Comparison of ENCODE assay signal across 18 cellular contexts in genomic region chr10:109393425-109393824, GRCh38.
DNase-seq lines count a peak whose midpoint lies in the region; ATAC-seq, FAIRE-seq and TF ChIP-seq lines count a peak whose summit lies in the region.
"Had no signal": no experiment of that assay in that cellular context is flagged by ENCODE, and none has a peak within 500 bp of the region (broad histone marks: within the 10 kb centered on the region; RNA-seq: fewer than 3 reads in every experiment).

No MANE protein-coding gene starts in this region.

- no peaks in the 10 kb centered on the region for H3K79me1 ChIP-seq in H1 (ENCODE audit: low read depth, low read length)

- H2BK120ac ChIP-seq in H1 (replicated peaks; ENCODE audit: low read depth, low read length): no peak overlapping the region

- no peak overlapping the region for H4K5ac ChIP-seq in H1 (ENCODE audit: insufficient read length, low read depth, low read length)

- POLR2A ChIA-PET in H1 (lab: Charles Lee; ENCODE audit: partially characterized antibody): interaction anchor here (1.4 kb wide), 1 partner anchor 9 kb away, joined by 5 read pairs; no protein-coding TSS in a partner anchor

- no peaks in the 10 kb centered on the region; a peak in 1 of 7 replicates for H3K27me3 ChIP-seq in H1 (replicated peaks in 1 of 4; ENCODE audit: control insufficient read depth in 3 of 4, extremely low read depth in 1 of 4, insufficient read depth in 3 of 4, low read length in 3 of 4)
- H3K27me3 ChIP-seq: BE2C, SJSA1 had no signal

- no peaks in the 10 kb centered on the region for H3K79me2 ChIP-seq in H1 (ENCODE audit: control insufficient read depth in 1 of 2, insufficient read depth in 2 of 2, low read length in 2 of 2)

- peak overlapping the region; percentile 13; the same call in 1 of the 2 replicates for H3K18ac ChIP-seq in H1 (ENCODE audit: extremely low read depth, low read length)

- FAIRE-seq in H1 (lab: Jason Lieb, UNC): peak; percentile 24
- FAIRE-seq: H54 had no signal

- H3K23me2 ChIP-seq in H1 (ENCODE audit: low read depth, low read length): no peaks in the 10 kb centered on the region; the same call in 1 of the 2 replicates

- no peak; a peak in 1 of 3 replicates for TF ChIP-seq EP300 in H1 (IDR thresholded peaks at IDR 0.05; ENCODE audit: borderline replicate concordance in 1 of 2, low read depth in 2 of 2, low read length in 2 of 2)

- no peak overlapping the region for H3K4ac ChIP-seq in H1 (replicated peaks; ENCODE audit: insufficient read length, low read depth, low read length)

- ATAC-seq in GM21723 (IDR thresholded peaks at IDR 0.05; ENCODE audit: unreplicated experiment) (no peak), GM21737 (IDR thresholded peaks at IDR 0.05; ENCODE audit: unreplicated experiment) (no peak), GM21786 (IDR thresholded peaks at IDR 0.05; ENCODE audit: unreplicated experiment) (no peak)

- whole genome bisulfite sequencing in H1 (ENCODE audit: extremely low coverage in 1 of 2, insufficient coverage in 1 of 2, insufficient read length in 1 of 2, insufficient replicate concordance in 2 of 2, low coverage in 1 of 2, low lambda C conversion rate in 2 of 2, missing lambda C conversion rate in 1 of 2), 2 experiments: 70% methylated on average over 3 of the region's 3 CpGs; no CpG with 5 or more reads in 1 of the 2 experiments

- no peak overlapping the region for H3K14ac ChIP-seq in H1 (ENCODE audit: insufficient read length)

- H3K4me1 ChIP-seq in H1 (replicated peaks in 1 of 4; ENCODE audit: control insufficient read depth in 3 of 4, insufficient read depth in 4 of 4, low read length in 3 of 4): peaks cover 5 to 10% (median 7%) of the 10 kb centered on the region in 4 experiments; a peak in 6 of 7 replicates
- H3K4me1 ChIP-seq: BE2C, SJSA1 had no signal

- H3K4me2 ChIP-seq in H1 (ENCODE audit: insufficient read depth in 1 of 2, low read depth in 2 of 2, low read length in 2 of 2): peak overlapping the region; percentile 41 to 52; a peak in 3 of 4 replicates
- H3K4me2 ChIP-seq: PC-9 had no signal

- no peak for TF ChIP-seq RAD21 in H1 (IDR thresholded peaks at IDR 0.05 in 1 of 2, conservative IDR thresholded peaks at IDR 0.05 in 1 of 2; ENCODE audit: low read depth in 2 of 2, low read length in 2 of 2)

- no peaks in the 10 kb centered on the region for H4K20me1 ChIP-seq in H1 (replicated peaks in 1 of 2; ENCODE audit: control insufficient read depth in 1 of 2, insufficient read depth in 2 of 2, low read length in 2 of 2)

- CTCF ChIA-PET in H1 (lab: Charles Lee; ENCODE audit: partially characterized antibody): interaction anchor here (0.6 to 1.4 kb wide), 5 partner anchors 10 to 587 kb away, joined by 3 to 4 read pairs (median 3); no protein-coding TSS in a partner anchor

- DNase-seq in NCI-H69 (lab: John Stamatoyannopoulos, UW) (peak; percentile 0), H1 (ENCODE audit: low read depth in 1 of 2, low spot score in 2 of 2) (peak; percentile 15 to 50), islet precursor cell (peak; percentile 75), GM10266 (ENCODE audit: extremely low spot score) (no peak)
- DNase-seq: BE2C; Calu3; CD4-positive, alpha-beta T cell; DMS53; NCI-H187 treated with DMSO at 0.1 percent for 48 hours; NCI-H345; NCI-H748 treated with DMSO at 0.1 percent for 48 hours; PC-9; SW 1271 had no signal

- no peak overlapping the region for H4K8ac ChIP-seq in H1 (ENCODE audit: extremely low read depth, insufficient read depth, low read length)

- 0 out of 2 replicates have a peak overlapping the region, but pooled peaks have one; percentile 46 for H2BK15ac ChIP-seq in H1 (ENCODE audit: low read length)

- no peak overlapping the region for H2AK5ac ChIP-seq in H1 (ENCODE audit: low read depth, low read length)

- H2AFZ ChIP-seq in H1 (ENCODE audit: low read length): peak overlapping the region; percentile 40; the same call in 1 of the 2 replicates
- H2AFZ ChIP-seq: PC-9 had no signal

- H3K9ac ChIP-seq in H1 (replicated peaks in 1 of 4; ENCODE audit: extremely low read depth in 1 of 4, low read depth in 3 of 4, low read length in 3 of 4): no peak overlapping the region

- H2BK20ac ChIP-seq in H1 (ENCODE audit: low read length): peak overlapping the region; percentile 61; the same call in 1 of the 2 replicates

- no peak overlapping the region for H3K56ac ChIP-seq in H1 (replicated peaks; ENCODE audit: insufficient read length, low read depth, low read length)

- TF ChIP-seq POLR2A in H1 (IDR thresholded peaks at IDR 0.05; ENCODE audit: control extremely low read depth in 1 of 2, low read depth in 2 of 2, low read length in 2 of 2): no peak

- no peak overlapping the region for H3K27ac ChIP-seq in H1 (ENCODE audit: low read depth, low read length)
- H3K27ac ChIP-seq: PC-9, SJSA1 had no signal

- H3K9me3 ChIP-seq in H1 (ENCODE audit: insufficient read depth in 2 of 2, low read depth in 1 of 2, low read length in 1 of 2): no peaks in the 10 kb centered on the region
- H3K9me3 ChIP-seq: BE2C had no signal

- no peak overlapping the region for H2BK12ac ChIP-seq in H1 (ENCODE audit: low read depth, low read length)

- no peak overlapping the region for H4K91ac ChIP-seq in H1 (replicated peaks; ENCODE audit: insufficient read length, low read length)

- no peaks in the 10 kb centered on the region for H3K36me3 ChIP-seq in H1 (ENCODE audit: control insufficient read depth in 2 of 4, insufficient read depth in 4 of 4, low read length in 3 of 4)
- H3K36me3 ChIP-seq: BE2C, SJSA1 had no signal

- no peak overlapping the region for H3K23ac ChIP-seq in H1 (ENCODE audit: insufficient read length)

- peak overlapping the region; percentile 47; the same call in 1 of the 2 replicates for H2BK5ac ChIP-seq in H1 (ENCODE audit: low read depth, low read length)

- peak overlapping the region in 1 of 4 experiments; percentile 26; a peak in 1 of 8 replicates for H3K4me3 ChIP-seq in H1 (ENCODE audit: extremely low read depth in 1 of 4, insufficient read depth in 2 of 4, low read depth in 3 of 4, low read length in 4 of 4)
- H3K4me3 ChIP-seq: PC-9, SJSA1 had no signal

- TF ChIP-seq CTCF in H1 (IDR thresholded peaks at IDR 0.05; ENCODE audit: control extremely low read depth in 1 of 3, insufficient read depth in 1 of 3, low read depth in 1 of 3, low read length in 3 of 3) (no peak), GM10266 (IDR thresholded peaks at IDR 0.05; ENCODE audit: control insufficient read depth, insufficient read depth, low read depth, missing control alignments) (no peak)

TF ChIP-seq in H1, 55 proteins besides CTCF, POLR2A, EP300 and RAD21:
- TF ChIP-seq HDAC2 (IDR thresholded peaks at IDR 0.05; ENCODE audit: borderline replicate concordance in 1 of 2, low read depth in 2 of 2, low read length in 2 of 2) (peak; percentile 71 to 80; a peak in 2 of 4 replicates), POU5F1 (IDR thresholded peaks at IDR 0.05; ENCODE audit: low read depth, low read length) (no peak), JUND (IDR thresholded peaks at IDR 0.05; ENCODE audit: low read length) (no peak), RFX5 (IDR thresholded peaks at IDR 0.05; ENCODE audit: borderline replicate concordance, low read depth, low read length) (no peak), ASH2L (IDR thresholded peaks at IDR 0.05; ENCODE audit: low read length) (no peak), FOSL1 (IDR thresholded peaks at IDR 0.05; ENCODE audit: insufficient read depth, low read depth, low read length) (no peak), JUN (IDR thresholded peaks at IDR 0.05; ENCODE audit: low read depth, low read length) (no peak), TAF1 (IDR thresholded peaks at IDR 0.05; ENCODE audit: low read depth, low read length) (no peak), CREB1 (IDR thresholded peaks at IDR 0.05) (no peak), SIX5 (IDR thresholded peaks at IDR 0.05; ENCODE audit: low read depth, low read length) (no peak), CEBPB (IDR thresholded peaks at IDR 0.05; ENCODE audit: low read depth, low read length) (no peak), EGR1 (IDR thresholded peaks at IDR 0.05; ENCODE audit: borderline replicate concordance, low read depth, low read length) (no peak), EZH2 (IDR thresholded peaks at IDR 0.05; ENCODE audit: low read depth, low read length, severe bottlenecking) (no peak), PHF8 (conservative IDR thresholded peaks at IDR 0.05; ENCODE audit: low read depth, low read length) (no peak), SIN3A (conservative IDR thresholded peaks at IDR 0.05 in 1 of 2, IDR thresholded peaks at IDR 0.05 in 1 of 2; ENCODE audit: low read depth in 1 of 2, low read length in 2 of 2) (no peak), CTBP2 (IDR thresholded peaks at IDR 0.05; ENCODE audit: borderline replicate concordance, insufficient read depth, insufficient read length, low read length) (peak; percentile 84), NRF1 (IDR thresholded peaks at IDR 0.05; ENCODE audit: low read depth, low read length) (no peak), NANOG (IDR thresholded peaks at IDR 0.05; ENCODE audit: insufficient read depth, low read depth, low read length, poor library complexity, severe bottlenecking) (peak; percentile 90), SP1 (IDR thresholded peaks at IDR 0.05; ENCODE audit: low read depth, low read length) (0 out of 2 replicates have a peak, but pooled peaks have one; percentile 63), RNF2 (IDR thresholded peaks at IDR 0.05; ENCODE audit: borderline replicate concordance, low read depth, low read length, missing control alignments, poor library complexity, severe bottlenecking) (no peak), ATF2 (IDR thresholded peaks at IDR 0.05; ENCODE audit: low read length) (0 out of 2 replicates have a peak, but pooled peaks have one; percentile 42), SIRT6 (IDR thresholded peaks at IDR 0.05; ENCODE audit: low read length) (no peak), CBX5 (IDR thresholded peaks at IDR 0.05; ENCODE audit: low read depth, low read length) (no peak), KDM5A (IDR thresholded peaks at IDR 0.05; ENCODE audit: low read length) (no peak)
